ENCODE assay signal across 8 cellular contexts in the genomic region with DNA sequence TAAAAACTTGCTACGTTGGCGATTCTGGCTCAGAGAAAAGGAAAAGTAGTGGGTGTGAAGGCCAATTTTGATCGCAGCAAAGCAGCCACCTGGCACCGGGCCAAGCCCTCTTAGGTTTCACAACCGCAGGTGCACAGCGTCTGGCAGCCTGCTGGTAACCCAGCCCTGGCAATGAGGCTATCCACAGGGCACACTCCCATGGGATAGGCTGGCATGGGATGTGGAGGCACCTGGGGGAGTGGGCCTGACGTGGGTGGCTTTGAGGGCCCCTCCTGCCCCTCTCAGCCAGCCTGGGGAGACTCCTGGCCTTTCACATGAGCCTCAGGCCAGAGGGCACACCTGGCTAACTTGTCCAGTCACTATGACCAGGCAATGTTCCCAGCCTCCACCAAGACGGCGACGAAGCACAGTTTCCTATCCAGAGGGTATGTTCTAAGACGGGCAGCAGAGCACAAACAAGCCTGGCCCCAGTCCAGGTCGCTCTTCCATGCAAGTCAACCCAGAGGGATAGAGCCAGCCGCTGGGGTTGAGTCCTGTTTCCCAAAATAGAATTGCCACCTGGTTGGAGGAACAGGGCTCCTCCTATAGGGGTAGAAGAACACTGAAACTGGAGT. TPM values are rescaled to one million over a fixed set of nuclear protein-coding genes. Genes with fewer than 3 reads are reported as not detected.
DNase-seq lines count a peak whose midpoint lies in the region; ATAC-seq and TF ChIP-seq lines count a peak whose summit lies in the region.

No MANE protein-coding gene starts in this region.

- DNase-seq in GM06990 (ENCODE audit: extremely low read depth, insufficient read length) (peak; percentile 45), NCI-H226 (peak; percentile 15), mucosa of descending colon (peak; percentile 93 to 97 (median 93)), MV-4-11 (lab: John Stamatoyannopoulos, UW) (no peak), AG20443 (ENCODE audit: low spot score) (no peak), A172 (ENCODE audit: low spot score) (no peak)
- DNase-seq in activated naive CD4-positive, alpha-beta T cell treated with anti-CD3 and anti-CD28 coated beads, Interleukin-2, amount 50 U/mL, for 16 hours: peak; percentile 15

- H3K4me3 ChIP-seq in GM06990 (replicated peaks; ENCODE audit: low read depth, low read length) (no peak overlapping the region), mucosa of descending colon (no peak overlapping the region)

- peaks cover 27% of the 10 kb centered on the region for H3K4me1 ChIP-seq in mucosa of descending colon (ENCODE audit: low read depth)

- no peaks in the 10 kb centered on the region for H3K9me3 ChIP-seq in mucosa of descending colon

- no peaks in the 10 kb centered on the region for H3K36me3 ChIP-seq in GM06990 (ENCODE audit: control insufficient read depth, insufficient read depth, low read length)
- H3K36me3 ChIP-seq in mucosa of descending colon (ENCODE audit: low read depth): no peaks in the 10 kb centered on the region

- no peaks in the 10 kb centered on the region for H3K27me3 ChIP-seq in GM06990 (replicated peaks; ENCODE audit: control insufficient read depth, insufficient read depth, low read length)

- intact Hi-C loops in mucosa of descending colon (cut with DNase I, micrococcal nuclease): loop anchor here (10.0 kb wide), 2 partner anchors 76 to 336 kb away; no protein-coding TSS in a partner anchor

- TF ChIP-seq CTCF in GM06990 (IDR thresholded peaks at IDR 0.05; ENCODE audit: insufficient read depth, low read length, poor library complexity, severe bottlenecking) (no peak), mucosa of descending colon (IDR thresholded peaks at IDR 0.05) (no peak)

- ATAC-seq in HG02943 (IDR thresholded peaks at IDR 0.05; ENCODE audit: low read depth, unreplicated experiment): peak; percentile 59
- peak; percentile 89 for ATAC-seq in mucosa of descending colon

RNA-seq across cellular contexts. Expression of a gene that starts 19.0 kb away (rescaled TPM):
- total RNA-seq in mucosa of descending colon: 100 to 1,000 TPM in 1 of 3 donors, 10 to 100 TPM in 2; 81.4 to 210 (median 97.9) TPM
- 9.3 and 12.5 TPM in 2 replicates for total RNA-seq in A172 (2014; rRNA removed; shearing (Covaris generic))

RNA-seq across cellular contexts. Expression of a gene that starts 38.6 kb away (rescaled TPM):
- total RNA-seq in mucosa of descending colon: 100 to 1,000 TPM; 120 to 155 (median 122) TPM
- total RNA-seq in A172 (2014; rRNA removed; shearing (Covaris generic)): 872 and 982 TPM in 2 replicates

RNA-seq across cellular contexts. Expression of a gene that starts 39.0 kb away (rescaled TPM):
- 10 to 100 TPM; 15.9 to 19.3 (median 16.3) TPM for total RNA-seq in mucosa of descending colon
- total RNA-seq in A172 (2014; rRNA removed; shearing (Covaris generic)): 54.4 and 67.4 TPM in 2 replicates

Comparison
In these comparisons a context has a peak if more than half of its experiments do, and no peak if none do; other contexts are left out.
1. DNase-seq: peak in GM06990 (single experiment), NCI-H226 (single experiment), activated naive CD4-positive, alpha-beta T cell treated with anti-CD3 and anti-CD28 coated beads, Interleukin-2, amount 50 U/mL, for 16 hours (single experiment) and mucosa of descending colon (3 of 3); none in MV-4-11 (single experiment), AG20443 (single experiment) and A172 (single experiment).